Comparison of ENCODE assay signal across 8 cellular contexts in the genomic region with DNA sequence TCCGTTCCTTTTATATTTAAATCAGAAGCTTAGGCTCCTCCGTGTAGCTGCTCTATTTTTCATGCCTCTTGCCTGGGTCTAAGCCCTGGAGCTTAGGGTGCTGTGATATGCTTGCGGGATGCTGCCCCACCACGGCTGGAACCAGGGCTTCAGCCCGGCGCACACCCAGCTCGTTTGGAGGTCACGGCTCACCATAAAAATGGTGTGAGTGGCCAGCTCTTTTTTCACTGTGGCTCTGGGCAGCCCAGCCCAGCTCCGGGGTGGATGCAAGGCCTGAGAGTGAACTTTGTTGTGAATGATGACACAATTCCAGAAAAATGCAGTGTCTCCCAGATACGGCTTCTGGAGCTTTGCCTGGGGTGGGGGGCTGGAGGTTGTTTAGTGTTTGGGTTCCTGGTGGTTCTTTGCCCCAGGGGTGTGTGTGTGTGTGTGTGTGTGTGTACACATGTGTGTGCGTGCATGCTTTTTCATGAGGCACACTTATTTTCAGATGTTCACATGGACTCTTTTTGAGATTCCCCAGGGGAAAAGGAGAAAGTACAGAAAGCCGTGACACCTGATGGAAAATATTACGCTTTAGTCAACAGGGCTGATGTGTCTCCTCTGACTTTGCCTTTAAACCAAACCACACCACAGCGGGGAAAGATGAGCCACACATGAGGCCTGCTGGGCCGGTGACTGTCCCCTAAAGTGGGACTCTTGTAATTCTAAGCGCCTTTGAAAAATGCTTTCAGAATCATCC. TPM values are rescaled to one million over a fixed set of nuclear protein-coding genes. Genes with fewer than 3 reads are reported as not detected.
DNase-seq lines count a peak whose midpoint lies in the region; ATAC-seq, FAIRE-seq and TF ChIP-seq lines count a peak whose summit lies in the region.

No MANE protein-coding gene starts in this region.

- H3K4me3 ChIP-seq in AG04450 (ENCODE audit: low read depth, low read length) (0 out of 2 replicates have a peak overlapping the region, but pooled peaks have one; percentile 20), K562 (no peak overlapping the region)

- no TSS peak for BruUV-seq in K562 (replicated peaks; lab: Mats Ljungman, UMichigan)

- no peak for FAIRE-seq in K562 (lab: Jason Lieb, UNC)

- no peaks in the 10 kb centered on the region for H3K27me3 ChIP-seq in AG04450 (ENCODE audit: control insufficient read depth, insufficient read depth, low read length)
- no peaks in the 10 kb centered on the region for H3K27me3 ChIP-seq in K562 (ENCODE audit: control insufficient read depth in 2 of 2, insufficient read depth in 2 of 2, low read length in 2 of 2)

- no peak for ATAC-seq in K562
- ATAC-seq in GM21723 (IDR thresholded peaks at IDR 0.05; ENCODE audit: unreplicated experiment): no peak

- H4K20me1 ChIP-seq in K562 (replicated peaks; ENCODE audit: control insufficient read depth, insufficient read depth, low read length): no peaks in the 10 kb centered on the region

- H3K27ac ChIP-seq in AG04450 (ENCODE audit: low read depth, low read length) (peak overlapping the region; percentile 96), K562 (ENCODE audit: extremely low read depth, low read depth, low read length) (no peak overlapping the region)

- WGBS in K562 (ENCODE audit: insufficient coverage, low coverage, missing lambda C conversion rate): 65% methylated on average over 16 of the region's 16 CpGs

- peak; percentile 15; the same call in 1 of the 2 replicates for TF ChIP-seq CTCF in AG04450 (IDR thresholded peaks at IDR 0.05; ENCODE audit: low read depth, low read length)
- TF ChIP-seq CTCF in K562 (IDR thresholded peaks at IDR 0.05 in 2 of 3, conservative IDR thresholded peaks at IDR 0.05 in 1 of 3; ENCODE audit: insufficient read depth in 2 of 3, low read depth in 1 of 3, low read length in 3 of 3): no peak

- H3K36me3 ChIP-seq in K562 (ENCODE audit: control insufficient read depth, insufficient read depth, low read length): no peaks in the 10 kb centered on the region

- H3K4me1 ChIP-seq in K562 (replicated peaks in 1 of 2; ENCODE audit: control insufficient read depth in 2 of 2, insufficient read depth in 2 of 2, low read length in 2 of 2): peaks cover 19 to 49% of the 10 kb centered on the region in 2 experiments

- no peak for TF ChIP-seq EP300 in K562 (IDR thresholded peaks at IDR 0.05; ENCODE audit: low read length)

- no peak for TF ChIP-seq POLR2A in K562 (conservative IDR thresholded peaks at IDR 0.05)

- H3K9me3 ChIP-seq in AG04450 (ENCODE audit: control insufficient read depth, insufficient read depth, low read length) (no peaks in the 10 kb centered on the region), K562 (replicated peaks; ENCODE audit: control insufficient read depth, insufficient read depth, low read depth, low read length) (no peaks in the 10 kb centered on the region)

- in situ Hi-C loops in K562 (cut with MboI): no loop called here

- intact Hi-C loops in K562 (cut with micrococcal nuclease): no loop called here

- peak overlapping the region in 1 of 2 experiments; percentile 47; a peak in 1 of 4 replicates for H3K9ac ChIP-seq in K562 (ENCODE audit: insufficient read depth in 1 of 2, low read depth in 2 of 2, low read length in 2 of 2)

- POLR2A ChIA-PET in AG04450 (lab: Yijun Ruan, JAX) (interaction anchor here (0.6 to 2.0 kb wide), 14 partner anchors 18 to 472 kb away, joined by 3 to 9 read pairs (median 3); a partner anchor contains a TSS), K562 (lab: Yijun Ruan, JAX) (interaction anchor here (0.5 to 1.2 kb wide), 3 partner anchors 10 to 154 kb away, joined by 3 to 4 read pairs (median 3); no protein-coding TSS in a partner anchor)

- no peak overlapping the region; the same call in 1 of the 2 replicates for H2AFZ ChIP-seq in K562 (ENCODE audit: low read depth, low read length)

- H3K9me1 ChIP-seq in K562 (ENCODE audit: control insufficient read depth, insufficient read depth, low read length): no peaks in the 10 kb centered on the region

- no peak for TF ChIP-seq RAD21 in K562 (CRISPR knock-in tag; conservative IDR thresholded peaks at IDR 0.05 in 1 of 2, IDR thresholded peaks at IDR 0.05 in 1 of 2)

- H3K4me2 ChIP-seq in K562 (ENCODE audit: insufficient read depth, low read length): no peak overlapping the region

- CTCF ChIA-PET in AG04450 (lab: Charles Lee) (interaction anchor here (1.0 to 1.2 kb wide), 2 partner anchors 18 to 42 kb away, joined by 3 to 4 read pairs; no protein-coding TSS in a partner anchor), K562 (lab: Yijun Ruan, JAX; ENCODE audit: low intra/inter-chr PET ratio) (interaction anchor here (0.6 kb wide), 1 partner anchor 637 kb away, joined by 4 read pairs; no protein-coding TSS in a partner anchor)

- DNase-seq in AG04450 (ENCODE audit: low read depth, low spot score) (peak; percentile 85), LHCN-M2 (ENCODE audit: low read depth) (peak; percentile 92), K562 (ENCODE audit: extremely low read depth in 1 of 4, low spot score in 3 of 4) (no peak), kidney tubule cell (ENCODE audit: low spot score) (peak; percentile 86), NCI-H2171 treated with DMSO at 0.1 percent for 48 hours (lab: John Stamatoyannopoulos, UW) (no peak), middle frontal gyrus (ENCODE audit: extremely low spot score, low spot score) (no peak)
- DNase-seq in stimulated activated CD4-positive, alpha-beta T cell treated with anti-CD3 and anti-CD28 coated beads, Interleukin-15, amount 100 ng/mL, for 24 hours: peak; percentile 80

- no peaks in the 10 kb centered on the region for H3K79me2 ChIP-seq in K562 (ENCODE audit: control insufficient read depth, insufficient read depth, low read length)

TF ChIP-seq in K562, 482 proteins besides CTCF, POLR2A, EP300 and RAD21 (continues in another document):
- TF ChIP-seq HNRNPUL1 (IDR thresholded peaks at IDR 0.05; ENCODE audit: low read length): no peak
- TF ChIP-seq FOSL1 (tag; conservative IDR thresholded peaks at IDR 0.05): peak; percentile 71
- TF ChIP-seq, protein P1, sequence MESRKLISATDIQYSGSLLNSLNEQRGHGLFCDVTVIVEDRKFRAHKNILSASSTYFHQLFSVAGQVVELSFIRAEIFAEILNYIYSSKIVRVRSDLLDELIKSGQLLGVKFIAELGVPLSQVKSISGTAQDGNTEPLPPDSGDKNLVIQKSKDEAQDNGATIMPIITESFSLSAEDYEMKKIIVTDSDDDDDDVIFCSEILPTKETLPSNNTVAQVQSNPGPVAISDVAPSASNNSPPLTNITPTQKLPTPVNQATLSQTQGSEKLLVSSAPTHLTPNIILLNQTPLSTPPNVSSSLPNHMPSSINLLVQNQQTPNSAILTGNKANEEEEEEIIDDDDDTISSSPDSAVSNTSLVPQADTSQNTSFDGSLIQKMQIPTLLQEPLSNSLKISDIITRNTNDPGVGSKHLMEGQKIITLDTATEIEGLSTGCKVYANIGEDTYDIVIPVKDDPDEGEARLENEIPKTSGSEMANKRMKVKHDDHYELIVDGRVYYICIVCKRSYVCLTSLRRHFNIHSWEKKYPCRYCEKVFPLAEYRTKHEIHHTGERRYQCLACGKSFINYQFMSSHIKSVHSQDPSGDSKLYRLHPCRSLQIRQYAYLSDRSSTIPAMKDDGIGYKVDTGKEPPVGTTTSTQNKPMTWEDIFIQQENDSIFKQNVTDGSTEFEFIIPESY (CRISPR knock-in tag; IDR thresholded peaks at IDR 0.05): 0 out of 2 replicates have a peak, but pooled peaks have one; percentile 35
- TF ChIP-seq ILF3 (IDR thresholded peaks at IDR 0.05; ENCODE audit: borderline replicate concordance): no peak
- TF ChIP-seq, protein P2, sequence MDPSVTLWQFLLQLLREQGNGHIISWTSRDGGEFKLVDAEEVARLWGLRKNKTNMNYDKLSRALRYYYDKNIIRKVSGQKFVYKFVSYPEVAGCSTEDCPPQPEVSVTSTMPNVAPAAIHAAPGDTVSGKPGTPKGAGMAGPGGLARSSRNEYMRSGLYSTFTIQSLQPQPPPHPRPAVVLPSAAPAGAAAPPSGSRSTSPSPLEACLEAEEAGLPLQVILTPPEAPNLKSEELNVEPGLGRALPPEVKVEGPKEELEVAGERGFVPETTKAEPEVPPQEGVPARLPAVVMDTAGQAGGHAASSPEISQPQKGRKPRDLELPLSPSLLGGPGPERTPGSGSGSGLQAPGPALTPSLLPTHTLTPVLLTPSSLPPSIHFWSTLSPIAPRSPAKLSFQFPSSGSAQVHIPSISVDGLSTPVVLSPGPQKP (CRISPR knock-in tag; IDR thresholded peaks at IDR 0.05): no peak
- no peak for TF ChIP-seq YY1 (IDR thresholded peaks at IDR 0.05; ENCODE audit: borderline replicate concordance in 1 of 3, control insufficient read depth in 1 of 3, extremely low read depth in 1 of 3, insufficient read depth in 3 of 3, insufficient read length in 1 of 3, insufficient replicate concordance in 2 of 3, low read depth in 1 of 3, low read length in 2 of 3)

RNA-seq across cellular contexts. Expression of a gene that starts 46.2 kb away (rescaled TPM):
- polyA plus RNA-seq in AG04450 (2011; rRNA removed) (27.6 and 29.3 TPM in 2 replicates), K562 (2011; rRNA removed) (0.50 and 0.67 TPM in 2 replicates), K562 (2014; fragmentation: Illumina TruSeq; extraction: Trizol) (0.82 and 0.83 TPM in 2 replicates), K562 (2014; fragmentation: Nextera tagmentation; extraction: Ambion mirVana) (not detected), K562 (2014; rRNA removed) (0.31 and 0.46 TPM in 2 replicates)
- polyA minus RNA-seq in AG04450 (2011; rRNA and poly(A)+ RNA removed): 20.3 and 24.3 TPM in 2 replicates
- total RNA-seq in LHCN-M2 (2014; rRNA removed) (1.5 and 2.4 TPM in 2 replicates), K562 (2014; rRNA removed) (0.54 and 0.65 TPM in 2 replicates), K562 (2014; rRNA removed; fragmentation: Illumina TruSeq; extraction: Trizol) (0.47 and 0.51 TPM in 2 replicates), K562 (2015; rRNA removed; fragmentation: Illumina TruSeq; extraction: Trizol) (0.45 and 0.80 TPM in 2 replicates), K562 (2021) (0.73 and 1.0 TPM in 2 replicates)
- polyA plus RNA-seq in LHCN-M2 (2012): 2.0 TPM
- total RNA-seq in K562 (2011; cell fraction: chromatin; rRNA removed; ENCODE audit: low replicate concordance): 0.88 and 1.4 TPM in 2 replicates
- 0.39 and 0.83 TPM in 2 replicates for total RNA-seq in K562 (2011; cell fraction: nucleolus; rRNA removed)
- 0.31 and 0.59 TPM in 2 replicates for total RNA-seq in K562 (2011; cell fraction: nucleoplasm; rRNA removed)
- 0.31 and 0.55 TPM in 2 replicates for polyA plus RNA-seq in K562 (2011; cell fraction: cytosol; rRNA removed)
- 0.45 and 0.98 TPM in 2 replicates for polyA plus RNA-seq in K562 (2011; cell fraction: nucleus; rRNA removed)
- 0.59 and 0.68 TPM in 2 replicates for polyA plus RNA-seq in K562 (2012)
- 0.42 and 0.53 TPM in 2 replicates for polyA minus RNA-seq in K562 (2011; rRNA and poly(A)+ RNA removed)
- polyA minus RNA-seq in K562 (2011; cell fraction: cytosol; rRNA and poly(A)+ RNA removed): not detected in 2 replicates
- polyA minus RNA-seq in K562 (2011; cell fraction: nucleus; rRNA and poly(A)+ RNA removed): 0.44 and 0.54 TPM in 2 replicates

Comparison
In these comparisons a context has a peak if more than half of its experiments do, and no peak if none do; other contexts are left out.
1. DNase-seq: peak in AG04450 (single experiment), LHCN-M2 (single experiment), kidney tubule cell (single experiment) and stimulated activated CD4-positive, alpha-beta T cell treated with anti-CD3 and anti-CD28 coated beads, Interleukin-15, amount 100 ng/mL, for 24 hours (single experiment); none in K562 (0 of 4), NCI-H2171 treated with DMSO at 0.1 percent for 48 hours (single experiment) and middle frontal gyrus (single experiment).